In genomic region chr1:238619652-238620051, GRCh38 we compare ENCODE assay signal across 25 cellular contexts.
"Had no signal": no experiment of that assay in that cellular context is flagged by ENCODE, and none has a peak within 500 bp of the region (broad histone marks: within the 10 kb centered on the region; RNA-seq: fewer than 3 reads in every experiment).

No MANE protein-coding gene starts in this region.

- H3K27ac ChIP-seq: neural progenitor cell, pancreas, prostate gland, right lobe of liver, sigmoid colon, stomach, thoracic aorta, thyroid gland, tibial nerve, upper lobe of left lung, vagina had no signal

- ATAC-seq: natural killer cell; pancreas; right cardiac atrium; right lobe of liver; stimulated activated effector memory CD8-positive, alpha-beta T cell treated with anti-CD3 and anti-CD28 coated beads, Interleukin-12 subunit alpha, Interleukin-12 subunit beta, amount 100 ng/mL, for 72 hours; stimulated activated naive B cell treated with anti-CD40 and anti-IgM and Interleukin-4, amounts not matched to agents 10 μg/mL and 1 μg/mL and 100 μg/mL, for 72 hours had no signal

- H3K4me2 ChIP-seq: neural progenitor cell had no signal

- FAIRE-seq: pancreas, small intestine, urothelium cell line had no signal

- DNase-seq: natural killer cell; occipital lobe; pancreas; retina; right cardiac atrium; right lobe of liver; sigmoid colon; small intestine; stimulated activated CD4-positive, alpha-beta T cell treated with anti-CD3 and anti-CD28 coated beads, Interleukin-15, amount 100 ng/mL, for 24 hours; stimulated activated CD4-positive, alpha-beta T cell treated with anti-CD3 and anti-CD28 coated beads, Interleukin-2, amount 100 ng/mL, for 24 hours; stimulated activated CD4-positive, alpha-beta T cell treated with anti-CD3 and anti-CD28 coated beads, Interleukin-2, amount 100 ng/mL, for 48 hours; stimulated activated CD4-positive, alpha-beta T cell treated with anti-CD3 and anti-CD28 coated beads, Interleukin-4, amount 100 ng/mL, for 24 hours; stimulated activated naive B cell treated with anti-CD40 and anti-IgM and Interleukin-4, amounts not matched to agents 10 μg/mL and 1 μg/mL and 100 μg/mL, for 72 hours; stimulated activated naive CD4-positive, alpha-beta T cell treated with Interleukin-2 at 50 U/mL for 16 hours; stomach; thyroid gland; trophoblast cell; upper lobe of left lung had no signal

- H3K9me3 ChIP-seq: pancreas, prostate gland, right lobe of liver, sigmoid colon, stomach, thoracic aorta, thyroid gland, tibial nerve, upper lobe of left lung, vagina had no signal

- H2AFZ ChIP-seq: neural progenitor cell had no signal

- H3K27me3 ChIP-seq: neural progenitor cell, pancreas, right lobe of liver, sigmoid colon, stomach, thyroid gland, tibial nerve, upper lobe of left lung, vagina had no signal

- H3K4me3 ChIP-seq: neural progenitor cell, pancreas, prostate gland, right lobe of liver, sigmoid colon, stomach, thoracic aorta, thyroid gland, tibial nerve, upper lobe of left lung, vagina had no signal

- H3K36me3 ChIP-seq: neural progenitor cell, pancreas, prostate gland, right lobe of liver, sigmoid colon, stomach, thoracic aorta, thyroid gland, tibial nerve, upper lobe of left lung, vagina had no signal

- H3K4me1 ChIP-seq: neural progenitor cell, pancreas, prostate gland, right lobe of liver, sigmoid colon, stomach, thyroid gland, tibial nerve, upper lobe of left lung, vagina had no signal

- H3K9ac ChIP-seq: neural progenitor cell had no signal
